Comparison of ENCODE assay signal across 17 cellular contexts in genomic region chr5:77425420-77425819, GRCh38.
A peak's percentile ranks its signal among the peaks of the same experiment; 100 is the strongest.
DNase-seq lines count a peak whose midpoint lies in the region; ATAC-seq and TF ChIP-seq lines count a peak whose summit lies in the region.
"Had no signal": no experiment of that assay in that cellular context is flagged by ENCODE, and none has a peak within 500 bp of the region (broad histone marks: within the 10 kb centered on the region; RNA-seq: fewer than 3 reads in every experiment).

No MANE protein-coding gene starts in this region.

- intact Hi-C loops in heart left ventricle (cut with DNase I) (no loop called here), left ventricle myocardium superior (cut with micrococcal nuclease) (no loop called here), prostate gland (cut with DNase I) (no loop called here), vagina (cut with DNase I) (no loop called here)

- H3K4me3 ChIP-seq in heart left ventricle (no peak overlapping the region), fibroblast of villous mesenchyme (ENCODE audit: low read depth, low read length) (no peak overlapping the region), prostate gland (no peak overlapping the region), vagina (no peak overlapping the region)
- H3K4me3 ChIP-seq: BLaER1, GM23248 had no signal

- H3K9me3 ChIP-seq in heart left ventricle (peaks cover 0 to 6% (median 0%) of the 10 kb centered on the region in 12 donors), prostate gland (no peaks in the 10 kb centered on the region), vagina (no peaks in the 10 kb centered on the region)

- no peak overlapping the region for H3K27ac ChIP-seq in heart left ventricle
- peak overlapping the region; percentile 5 to 24 for H3K27ac ChIP-seq in prostate gland
- H3K27ac ChIP-seq in vagina, result peak overlapping the region; percentile 6
- H3K27ac ChIP-seq: 22Rv1, BLaER1, GM23248 had no signal

- 92 to 96% (median 94%) methylated on average over 5 of the region's 5 CpGs for WGBS in heart left ventricle, 4 donors
- 92% methylated on average over 5 of the region's 5 CpGs for WGBS in prostate gland

- H3K27me3 ChIP-seq in heart left ventricle (no peaks in the 10 kb centered on the region), prostate gland (replicated peaks; ENCODE audit: insufficient read depth) (no peaks in the 10 kb centered on the region), vagina (no peaks in the 10 kb centered on the region)
- H3K27me3 ChIP-seq: BLaER1 had no signal

- H3K4me1 ChIP-seq in heart left ventricle (peaks cover 0 to 12% (median 0%) of the 10 kb centered on the region in 12 donors), prostate gland (replicated peaks) (no peaks in the 10 kb centered on the region), vagina (peaks cover 25% of the 10 kb centered on the region)
- H3K4me1 ChIP-seq: BLaER1 had no signal

- no peak for DNase-seq in heart left ventricle
- no peak for DNase-seq in left ventricle myocardium superior
- peak; percentile 54 for DNase-seq in fibroblast of villous mesenchyme (ENCODE audit: low read depth)
- no peak for DNase-seq in prostate gland (ENCODE audit: low spot score)
- no peak for DNase-seq in vagina (ENCODE audit: extremely low spot score in 2 of 2)
- DNase-seq in NCI-H2029 (lab: John Stamatoyannopoulos, UW), result no peak
- DNase-seq in DMS 273 treated with DMSO at 0.1 percent for 48 hours (lab: John Stamatoyannopoulos, UW), result no peak
- DNase-seq: CD8-positive, alpha-beta T cell; DMS79 treated with DMSO at 0.1 percent for 48 hours; GM23248; HCEC 1CT; NCI-H1105 treated with DMSO at 0.1 percent for 48 hours; NCI-H187 treated with DMSO at 0.1 percent for 48 hours; NCI-H526 treated with DMSO at 0.1 percent for 48 hours had no signal

- TF ChIP-seq POLR2A in heart left ventricle (IDR thresholded peaks at IDR 0.05) (no peak), prostate gland (IDR thresholded peaks at IDR 0.05) (no peak), vagina (IDR thresholded peaks at IDR 0.05) (no peak)

- TF ChIP-seq CTCF in heart left ventricle (IDR thresholded peaks at IDR 0.05), result no peak
- TF ChIP-seq CTCF in fibroblast of villous mesenchyme (IDR thresholded peaks at IDR 0.05; ENCODE audit: insufficient read depth, low read depth, low read length), result no peak
- TF ChIP-seq CTCF in prostate gland (IDR thresholded peaks at IDR 0.05), result no peak
- TF ChIP-seq CTCF in vagina (IDR thresholded peaks at IDR 0.05), result no peak

- ATAC-seq in heart left ventricle, result peak in 3 of 4 donors; percentile 13 to 46 (median 15)
- ATAC-seq in left ventricle myocardium superior, result no peak
- no peak for ATAC-seq in HG03342 (IDR thresholded peaks at IDR 0.05; ENCODE audit: unreplicated experiment)
- ATAC-seq: CD8-positive, alpha-beta T cell had no signal

- H3K36me3 ChIP-seq in heart left ventricle (peaks cover 0 to 43% (median 25%) of the 10 kb centered on the region in 9 donors), prostate gland (no peaks in the 10 kb centered on the region), vagina (peaks cover 0 to 5% of the 10 kb centered on the region in 2 donors)

Comparison
In these comparisons a context has a peak if more than half of its experiments do, and no peak if none do; other contexts are left out.
1. ATAC-seq: peak in heart left ventricle (3 of 4); none in left ventricle myocardium superior (single experiment) and HG03342 (single experiment).
2. H3K27ac ChIP-seq: peak in prostate gland (2 of 2) and vagina (single experiment); none in heart left ventricle (0 of 12).